In the genomic region with DNA sequence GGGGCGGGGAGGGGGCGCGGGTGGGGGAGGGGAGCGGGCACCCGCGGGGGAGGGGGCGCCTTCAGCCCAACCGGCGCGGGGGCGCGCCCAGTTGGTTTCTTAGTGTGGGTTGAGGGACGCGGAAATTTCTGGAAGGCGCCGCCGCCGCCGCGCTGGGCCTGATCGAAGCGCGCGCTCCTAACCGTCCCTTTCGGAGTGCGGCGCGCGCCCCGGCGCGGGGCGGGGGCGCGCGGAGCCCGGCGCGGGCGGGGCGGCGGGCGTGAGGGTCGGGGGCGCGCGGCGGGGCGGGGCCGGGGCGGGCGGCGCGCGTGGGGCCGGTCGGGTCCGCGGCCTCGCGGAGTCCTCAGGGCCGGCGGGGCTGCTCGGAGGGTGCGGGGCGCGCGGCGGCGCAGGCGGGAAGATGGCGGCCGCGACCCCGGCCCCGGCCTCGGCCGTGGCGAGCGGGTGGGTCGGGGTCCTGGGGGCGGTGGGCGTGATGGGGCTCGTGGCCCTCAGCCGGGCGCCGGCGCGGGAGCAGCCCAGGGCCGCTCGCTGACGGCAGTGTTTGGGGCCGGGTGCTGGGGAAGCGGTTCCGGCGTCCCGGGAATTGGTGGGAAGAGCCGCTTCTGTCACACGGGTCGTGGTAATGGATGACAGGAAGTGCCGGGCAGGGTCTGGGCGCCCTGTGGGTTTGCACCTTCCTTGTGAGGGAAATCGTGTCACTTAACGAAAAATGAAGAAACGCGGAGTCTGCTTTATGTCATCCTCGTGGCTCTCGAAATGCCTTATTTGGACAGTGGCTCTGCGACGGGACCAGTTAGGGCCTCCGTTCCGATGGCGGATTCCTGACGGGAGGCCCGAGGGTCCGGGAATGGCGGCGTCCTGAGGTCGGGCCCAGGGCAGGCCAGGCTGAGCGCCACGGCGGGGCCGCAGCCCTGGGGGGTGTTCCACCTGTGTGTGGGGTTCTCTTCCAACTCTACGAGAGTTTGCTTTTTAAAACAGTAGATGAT, we compare ENCODE assay signal across 8 cellular contexts. TPM values are rescaled to one million over a fixed set of nuclear protein-coding genes. Genes with fewer than 3 reads are reported as not detected.
DNase-seq lines count a peak whose midpoint lies in the region; ATAC-seq and TF ChIP-seq lines count a peak whose summit lies in the region.

No MANE protein-coding gene starts in this region.

- no peak for TF ChIP-seq CTCF in CD8-positive, alpha-beta T cell (IDR thresholded peaks at IDR 0.05)
- no peak for TF ChIP-seq CTCF in epithelial cell of proximal tubule (conservative IDR thresholded peaks at IDR 0.05; ENCODE audit: low read depth, low read length)

- H3K27ac Mint-ChIP-seq in CD8-positive, alpha-beta T cell: peak overlapping the region; percentile 94

- ATAC-seq in CD8-positive, alpha-beta T cell: peak; percentile 5
- ATAC-seq in GM19397 (IDR thresholded peaks at IDR 0.05; ENCODE audit: unreplicated experiment) (peak; percentile 29), HG03520 (IDR thresholded peaks at IDR 0.05; ENCODE audit: unreplicated experiment) (peak; percentile 15)

- DNase-seq in CD8-positive, alpha-beta T cell: peak in 5 of 7 experiments; percentile 46 to 73 (median 62)
- DNase-seq in NOMO-1 treated with dmso at 0.1 percent for 144 hours (lab: John Stamatoyannopoulos, UW; ENCODE audit: unreplicated experiment) (peak; percentile 34), activated T-cell treated with anti-CD3 and anti-CD28 coated beads for 4 hours (peak; percentile 69), epithelial cell of proximal tubule (ENCODE audit: low read depth) (no peak)
- peak; percentile 20 to 44 for DNase-seq in stimulated activated CD8-positive, alpha-beta memory T cell treated with anti-CD3 and anti-CD28 coated beads, Interleukin-7, amount 100 ng/mL, for 48 hours (ENCODE audit: extremely low read depth in 1 of 2, low read depth in 1 of 2)

- H3K4me3 ChIP-seq in CD8-positive, alpha-beta T cell (ENCODE audit: low read depth, low read length): peak overlapping the region; percentile 39
- H3K4me3 ChIP-seq in epithelial cell of proximal tubule (ENCODE audit: low read depth, low read length) (peak overlapping the region; percentile 83), mucosa of stomach (ENCODE audit: low read length) (peak overlapping the region; percentile 27)

- H3K4me3 Mint-ChIP-seq in CD8-positive, alpha-beta T cell: peak overlapping the region; percentile 91

- CTCF ChIA-PET in CD8-positive, alpha-beta T cell (lab: Charles Lee): no interaction called here

- H3K9ac ChIP-seq in mucosa of stomach (ENCODE audit: low read length): peak overlapping the region; percentile 84

- H3K27ac ChIP-seq in CD8-positive, alpha-beta T cell (ENCODE audit: low read depth, low read length): peak overlapping the region; percentile 63

- no peaks in the 10 kb centered on the region for H3K36me3 ChIP-seq in CD8-positive, alpha-beta T cell (ENCODE audit: insufficient read depth, low read length)
- no peaks in the 10 kb centered on the region for H3K36me3 ChIP-seq in mucosa of stomach (ENCODE audit: control insufficient read depth, insufficient read depth, low read length)

- POLR2A ChIA-PET in CD8-positive, alpha-beta T cell (lab: Charles Lee): interaction anchor here (1.0 to 1.3 kb wide), 4 partner anchors 10 to 291 kb away, joined by 3 to 12 read pairs (median 3); a partner anchor contains a TSS

- no peaks in the 10 kb centered on the region for H3K9me3 ChIP-seq in CD8-positive, alpha-beta T cell (ENCODE audit: low read length)
- H3K9me3 ChIP-seq in mucosa of stomach (ENCODE audit: control insufficient read depth, low read length): no peaks in the 10 kb centered on the region

- H3K4me1 ChIP-seq in CD8-positive, alpha-beta T cell (ENCODE audit: insufficient read depth, low read length): peaks cover 18% of the 10 kb centered on the region
- H3K4me1 ChIP-seq in mucosa of stomach (ENCODE audit: control insufficient read depth, insufficient read depth, low read length): peaks cover 30% of the 10 kb centered on the region

- H3K27me3 ChIP-seq in CD8-positive, alpha-beta T cell (ENCODE audit: insufficient read depth, low read length): no peaks in the 10 kb centered on the region
- no peaks in the 10 kb centered on the region for H3K27me3 ChIP-seq in mucosa of stomach (ENCODE audit: control insufficient read depth, insufficient read depth, low read length)

- H3K4me1 Mint-ChIP-seq in CD8-positive, alpha-beta T cell (ENCODE audit: low read depth): peaks cover 26% of the 10 kb centered on the region

- H3K36me3 Mint-ChIP-seq in CD8-positive, alpha-beta T cell: peaks cover 14% of the 10 kb centered on the region

- H3K27me3 Mint-ChIP-seq in CD8-positive, alpha-beta T cell (ENCODE audit: low read depth): no peaks in the 10 kb centered on the region

- intact Hi-C loops in CD8-positive, alpha-beta T cell (cut with DNase I, micrococcal nuclease): loop anchor here (1.0 to 10.0 kb wide), 12 partner anchors 82 to 1842 kb away; a partner anchor contains a TSS

- no peaks in the 10 kb centered on the region for H3K9me3 Mint-ChIP-seq in CD8-positive, alpha-beta T cell

RNA-seq across cellular contexts. Expression of a gene that starts 0.8 kb away (rescaled TPM):
- 10 to 100 TPM; 10.3 to 11.1 TPM for total RNA-seq in CD8-positive, alpha-beta T cell
- total RNA-seq in epithelial cell of proximal tubule: 17.5 and 20.3 TPM in 2 replicates

RNA-seq across cellular contexts. Expression of a gene that starts 49.7 kb away (rescaled TPM):
- total RNA-seq in CD8-positive, alpha-beta T cell: under 1 TPM in 1 of 2 experiments, not detected in 1; 0.19 TPM
- total RNA-seq in epithelial cell of proximal tubule: not detected in 2 replicates

Comparison
In these comparisons a context has a peak if more than half of its experiments do, and no peak if none do; other contexts are left out.
1. H3K4me3 ChIP-seq: peak in every context shown above with its lines; median percentile 83 in epithelial cell of proximal tubule; 39 in CD8-positive, alpha-beta T cell; 27 in mucosa of stomach.